22 cellular contexts compared by ENCODE assay signal in the genomic region with DNA sequence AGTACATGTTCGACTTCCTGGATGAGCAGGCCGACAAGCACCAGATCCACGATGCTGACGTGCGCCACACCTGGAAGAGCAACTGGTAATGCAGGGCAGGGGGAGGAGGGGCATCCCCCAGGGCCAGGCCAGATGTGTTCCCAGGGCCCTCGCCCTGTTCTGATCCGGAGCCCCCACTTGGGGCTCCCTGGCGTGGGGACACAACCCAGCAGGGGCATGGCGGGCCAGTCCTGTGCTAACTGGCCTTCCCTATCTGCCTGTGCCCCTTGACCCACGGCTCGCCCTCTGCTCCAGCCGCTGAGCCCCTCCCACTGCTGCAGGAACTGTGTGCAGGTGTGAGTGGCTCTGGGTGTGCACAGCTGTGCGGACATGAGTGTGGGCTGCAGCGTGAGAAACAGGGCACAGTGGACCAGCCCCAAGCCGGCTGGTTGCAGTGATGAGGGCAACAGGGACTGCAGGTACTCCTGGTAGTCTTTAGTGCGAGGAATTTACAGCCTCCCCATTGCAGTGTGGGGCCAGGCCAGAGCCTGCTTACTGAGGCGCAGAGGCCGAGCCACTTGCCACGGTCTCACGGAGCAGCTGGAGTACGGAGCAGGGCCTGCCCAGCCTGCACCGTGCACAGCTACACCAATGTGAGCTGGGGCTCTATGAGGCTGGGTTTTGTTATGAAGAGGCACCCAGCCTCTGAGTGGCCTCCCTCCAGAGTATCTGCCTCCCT. TPM values are rescaled to one million over a fixed set of nuclear protein-coding genes. Genes with fewer than 3 reads are reported as not detected.
A peak's percentile ranks its signal among the peaks of the same experiment; 100 is the strongest.
DNase-seq lines count a peak whose midpoint lies in the region; ATAC-seq, FAIRE-seq and TF ChIP-seq lines count a peak whose summit lies in the region.
"Had no signal": no experiment of that assay in that cellular context is flagged by ENCODE, and none has a peak within 500 bp of the region (broad histone marks: within the 10 kb centered on the region; RNA-seq: fewer than 3 reads in every experiment).

No MANE protein-coding gene starts in this region.

- no peaks in the 10 kb centered on the region for H3K9me3 Mint-ChIP-seq in CD8-positive, alpha-beta T cell
- H3K9me3 Mint-ChIP-seq in immature natural killer cell = no peaks in the 10 kb centered on the region
- H3K9me3 Mint-ChIP-seq: CD4-positive, CD25-positive, alpha-beta regulatory T cell; CD8-positive, alpha-beta memory T cell; GM23338; H9 had no signal

- DNase-seq in Right ventricle myocardium inferior (ENCODE audit: missing footprints) = peak; percentile 48
- no peak for DNase-seq in right atrium auricular region (ENCODE audit: low spot score)
- DNase-seq in K562 (ENCODE audit: extremely low read depth in 1 of 4, low spot score in 3 of 4) = no peak
- peak; percentile 35 for DNase-seq in small intestine
- no peak for DNase-seq in CD8-positive, alpha-beta T cell
- DNase-seq in immature natural killer cell = no peak
- DNase-seq: CD4-positive, CD25-positive, alpha-beta regulatory T cell; CD8-positive, alpha-beta memory T cell; DMS 273 treated with DMSO at 0.1 percent for 48 hours; DMS79; EL; GDM1; H9 had no signal

- no peaks in the 10 kb centered on the region for H3K4me1 ChIP-seq in right atrium auricular region
- H3K4me1 ChIP-seq in K562 (replicated peaks in 1 of 2; ENCODE audit: control insufficient read depth in 2 of 2, insufficient read depth in 2 of 2, low read length in 2 of 2) = peaks cover 0 to 12% of the 10 kb centered on the region in 2 experiments; a peak in 3 of 5 replicates
- H3K4me1 ChIP-seq in small intestine (ENCODE audit: control insufficient read depth in 2 of 2, insufficient read depth in 1 of 2, low read depth in 1 of 2, low read length in 1 of 2) = peaks cover 0 to 7% of the 10 kb centered on the region in 2 donors
- no peaks in the 10 kb centered on the region for H3K4me1 ChIP-seq in CD8-positive, alpha-beta T cell (ENCODE audit: insufficient read depth, low read length)

- no peak overlapping the region; a peak in 1 of 4 replicates for H3K9ac ChIP-seq in K562 (ENCODE audit: insufficient read depth in 1 of 2, low read depth in 2 of 2, low read length in 2 of 2)
- H3K9ac ChIP-seq: BLaER1 had no signal

- H3K36me3 ChIP-seq in right atrium auricular region (peaks cover 39% of the 10 kb centered on the region), K562 (ENCODE audit: control insufficient read depth, insufficient read depth, low read length) (peaks cover 69% of the 10 kb centered on the region; the same call in 1 of the 3 replicates), small intestine (ENCODE audit: control insufficient read depth in 2 of 2, insufficient read depth in 2 of 2, low read length in 2 of 2) (peaks cover 0 to 5% of the 10 kb centered on the region in 2 donors)
- no peaks in the 10 kb centered on the region for H3K36me3 ChIP-seq in CD8-positive, alpha-beta T cell (ENCODE audit: insufficient read depth, low read length)

- H3K79me2 ChIP-seq in K562 (ENCODE audit: control insufficient read depth, insufficient read depth, low read length) = no peaks in the 10 kb centered on the region

- H3K4me3 ChIP-seq in right atrium auricular region = no peak overlapping the region
- no peak overlapping the region for H3K4me3 ChIP-seq in K562
- no peak overlapping the region for H3K4me3 ChIP-seq in small intestine (ENCODE audit: low read depth in 1 of 2, low read length in 2 of 2)
- H3K4me3 ChIP-seq in CD8-positive, alpha-beta T cell (ENCODE audit: low read depth, low read length) = no peak overlapping the region
- H3K4me3 ChIP-seq: BLaER1, GM12878, GM23338 had no signal

- H3K4me3 Mint-ChIP-seq in CD8-positive, alpha-beta T cell = no peak overlapping the region
- no peak overlapping the region for H3K4me3 Mint-ChIP-seq in immature natural killer cell
- H3K4me3 Mint-ChIP-seq: B cell; CD4-positive, CD25-positive, alpha-beta regulatory T cell; CD8-positive, alpha-beta memory T cell; GM23338 had no signal

- 85% methylated on average over 10 of the region's 22 CpGs for WGBS in K562 (ENCODE audit: insufficient coverage, low coverage, missing lambda C conversion rate)
- 74 to 89% (median 84%) methylated on average over 22 of the region's 22 CpGs for WGBS in small intestine, 3 donors

- H3K4me2 ChIP-seq in K562 (ENCODE audit: insufficient read depth, low read length) = no peak overlapping the region
- H3K4me2 ChIP-seq: BLaER1, GM23338 had no signal

- peaks cover 32% of the 10 kb centered on the region for H3K36me3 Mint-ChIP-seq in CD8-positive, alpha-beta T cell
- no peaks in the 10 kb centered on the region for H3K36me3 Mint-ChIP-seq in immature natural killer cell

- CTCF ChIA-PET in K562 (lab: Yijun Ruan, JAX; ENCODE audit: low intra/inter-chr PET ratio) = no interaction called here
- CTCF ChIA-PET in CD8-positive, alpha-beta T cell (lab: Charles Lee) = no interaction called here

- in situ Hi-C loops in K562 (cut with MboI) = no loop called here

- no peak overlapping the region for H3K27ac Mint-ChIP-seq in CD8-positive, alpha-beta T cell
- H3K27ac Mint-ChIP-seq in immature natural killer cell = no peak overlapping the region
- H3K27ac Mint-ChIP-seq: B cell; CD4-positive, CD25-positive, alpha-beta regulatory T cell; CD8-positive, alpha-beta memory T cell; GM23338 had no signal

- H3K9me1 ChIP-seq in K562 (ENCODE audit: control insufficient read depth, insufficient read depth, low read length) = no peaks in the 10 kb centered on the region

- H3K27me3 ChIP-seq in right atrium auricular region (no peaks in the 10 kb centered on the region), K562 (ENCODE audit: control insufficient read depth in 2 of 2, insufficient read depth in 2 of 2, low read length in 2 of 2) (no peaks in the 10 kb centered on the region), small intestine (ENCODE audit: control insufficient read depth in 2 of 2, insufficient read depth in 2 of 2, low read length in 2 of 2) (no peaks in the 10 kb centered on the region)
- H3K27me3 ChIP-seq in CD8-positive, alpha-beta T cell (ENCODE audit: insufficient read depth, low read length) = no peaks in the 10 kb centered on the region
- H3K27me3 ChIP-seq: BLaER1 had no signal

- intact Hi-C loops in Right ventricle myocardium inferior (cut with DNase I) = no loop called here
- intact Hi-C loops in K562 (cut with micrococcal nuclease) = no loop called here
- intact Hi-C loops in CD8-positive, alpha-beta T cell (cut with DNase I, micrococcal nuclease) = no loop called here

- no peak for TF ChIP-seq POLR2A in K562 (conservative IDR thresholded peaks at IDR 0.05)

- no peaks in the 10 kb centered on the region for H3K27me3 Mint-ChIP-seq in CD8-positive, alpha-beta T cell (ENCODE audit: low read depth)
- H3K27me3 Mint-ChIP-seq in immature natural killer cell (ENCODE audit: low read depth in 3 of 3) = peaks cover 0 to 1% (median 0%) of the 10 kb centered on the region in 3 donors
- H3K27me3 Mint-ChIP-seq: B cell; CD4-positive, CD25-positive, alpha-beta regulatory T cell; CD8-positive, alpha-beta memory T cell had no signal

- POLR2A ChIA-PET in K562 (lab: Yijun Ruan, JAX) = no interaction called here
- POLR2A ChIA-PET in CD8-positive, alpha-beta T cell (lab: Charles Lee) = no interaction called here

- no peaks in the 10 kb centered on the region for H4K20me1 ChIP-seq in K562 (replicated peaks; ENCODE audit: control insufficient read depth, insufficient read depth, low read length)

- no peak for TF ChIP-seq RAD21 in K562 (CRISPR knock-in tag; conservative IDR thresholded peaks at IDR 0.05 in 1 of 2, IDR thresholded peaks at IDR 0.05 in 1 of 2)

- no peaks in the 10 kb centered on the region for H3K4me1 Mint-ChIP-seq in CD8-positive, alpha-beta T cell (ENCODE audit: low read depth)
- H3K4me1 Mint-ChIP-seq in immature natural killer cell = no peaks in the 10 kb centered on the region
- H3K4me1 Mint-ChIP-seq: B cell; CD4-positive, CD25-positive, alpha-beta regulatory T cell; CD8-positive, alpha-beta memory T cell; GM23338; H9 had no signal

- H3K9me3 ChIP-seq in right atrium auricular region (no peaks in the 10 kb centered on the region), K562 (replicated peaks; ENCODE audit: control insufficient read depth, insufficient read depth, low read depth, low read length) (no peaks in the 10 kb centered on the region), small intestine (ENCODE audit: control insufficient read depth, low read depth) (no peaks in the 10 kb centered on the region)
- H3K9me3 ChIP-seq in CD8-positive, alpha-beta T cell (ENCODE audit: low read length) = no peaks in the 10 kb centered on the region
- H3K9me3 ChIP-seq: BLaER1 had no signal

- no peak for TF ChIP-seq EP300 in K562 (IDR thresholded peaks at IDR 0.05; ENCODE audit: low read length)

- no peak for FAIRE-seq in K562 (lab: Jason Lieb, UNC)
- FAIRE-seq in small intestine (lab: Jason Lieb, UNC) = no peak
- FAIRE-seq: A204.1, D721Med, GM12878 had no signal

- ATAC-seq in Right ventricle myocardium inferior (no peak), K562 (no peak)
- no peak for ATAC-seq in CD8-positive, alpha-beta T cell
- ATAC-seq: GM12878, GM23338, HCT116 had no signal

- H2AFZ ChIP-seq in K562 (ENCODE audit: low read depth, low read length) = no peak overlapping the region
- H2AFZ ChIP-seq: GM23338 had no signal

- no TSS peak for BruUV-seq in K562 (replicated peaks; lab: Mats Ljungman, UMichigan)

- H3K27ac ChIP-seq in right atrium auricular region = no peak overlapping the region
- H3K27ac ChIP-seq in K562 (ENCODE audit: extremely low read depth, low read depth, low read length) = no peak overlapping the region
- no peak overlapping the region for H3K27ac ChIP-seq in small intestine (ENCODE audit: low read depth in 1 of 2, low read length in 1 of 2)
- H3K27ac ChIP-seq in CD8-positive, alpha-beta T cell (ENCODE audit: low read depth, low read length) = no peak overlapping the region
- H3K27ac ChIP-seq: 22Rv1, BLaER1, C4-2B had no signal

- TF ChIP-seq CTCF in right atrium auricular region (IDR thresholded peaks at IDR 0.05) (no peak), K562 (IDR thresholded peaks at IDR 0.05 in 2 of 3, conservative IDR thresholded peaks at IDR 0.05 in 1 of 3; ENCODE audit: insufficient read depth in 2 of 3, low read depth in 1 of 3, low read length in 3 of 3) (no peak)
- no peak for TF ChIP-seq CTCF in CD8-positive, alpha-beta T cell (IDR thresholded peaks at IDR 0.05)

RNA-seq across cellular contexts. Expression of a gene that starts 47.6 kb away (rescaled TPM):
- total RNA-seq in Right ventricle myocardium inferior = 29.6 TPM
- total RNA-seq in right atrium auricular region = 10 to 100 TPM; 22.9 to 23.3 TPM
- 126 and 340 TPM in 2 replicates for total RNA-seq in K562 (2011; cell fraction: chromatin; rRNA removed; ENCODE audit: low replicate concordance)
- 201 and 257 TPM in 2 replicates for total RNA-seq in K562 (2011; cell fraction: nucleolus; rRNA removed)
- 135 and 137 TPM in 2 replicates for total RNA-seq in K562 (2011; cell fraction: nucleoplasm; rRNA removed)
- total RNA-seq in K562 (2014; rRNA removed) = 25.7 and 29.7 TPM in 2 replicates
- 11.4 and 14.0 TPM in 2 replicates for total RNA-seq in K562 (2014; rRNA removed; fragmentation: Illumina TruSeq; extraction: Trizol)
- total RNA-seq in K562 (2015; rRNA removed; fragmentation: Illumina TruSeq; extraction: Trizol) = 14.4 and 15.6 TPM in 2 replicates
- total RNA-seq in K562 (2021) = 49.3 and 59.9 TPM in 2 replicates
- 39.2 and 54.7 TPM in 2 replicates for polyA plus RNA-seq in K562 (2011; rRNA removed)
- polyA plus RNA-seq in K562 (2011; cell fraction: cytosol; rRNA removed) = 30.3 and 79.8 TPM in 2 replicates
- 230 and 364 TPM in 2 replicates for polyA plus RNA-seq in K562 (2011; cell fraction: nucleus; rRNA removed)
- 30.0 and 54.1 TPM in 2 replicates for polyA plus RNA-seq in K562 (2012)
- polyA plus RNA-seq in K562 (2014; fragmentation: Illumina TruSeq; extraction: Trizol) = 16.8 and 30.4 TPM in 2 replicates
- under 1 TPM; 0.23 to 0.35 TPM for polyA plus RNA-seq in K562 (2014; fragmentation: Nextera tagmentation; extraction: Ambion mirVana)
- 32.3 and 37.7 TPM in 2 replicates for polyA plus RNA-seq in K562 (2014; rRNA removed)
- polyA minus RNA-seq in K562 (2011; rRNA and poly(A)+ RNA removed) = 37.0 and 87.9 TPM in 2 replicates
- polyA minus RNA-seq in K562 (2011; cell fraction: cytosol; rRNA and poly(A)+ RNA removed) = 46.9 and 52.1 TPM in 2 replicates
- 79.0 and 94.2 TPM in 2 replicates for polyA minus RNA-seq in K562 (2011; cell fraction: nucleus; rRNA and poly(A)+ RNA removed)
- 1 to 10 TPM; 1.4 to 8.0 (median 4.7) TPM for polyA plus RNA-seq in small intestine
- 1 to 10 TPM; 7.3 to 8.4 TPM for total RNA-seq in CD8-positive, alpha-beta T cell
- under 1 TPM; 0.05 to 0.17 (median 0.06) TPM for polyA plus RNA-seq in immature natural killer cell

Comparison
In these comparisons a context has a peak if more than half of its experiments do, and no peak if none do; other contexts are left out.
1. DNase-seq: peak in Right ventricle myocardium inferior (single experiment) and small intestine (single experiment); none in right atrium auricular region (single experiment), K562 (0 of 4), CD8-positive, alpha-beta T cell (0 of 7) and immature natural killer cell (0 of 3).